13 cellular contexts compared by ENCODE assay signal in the genomic region with DNA sequence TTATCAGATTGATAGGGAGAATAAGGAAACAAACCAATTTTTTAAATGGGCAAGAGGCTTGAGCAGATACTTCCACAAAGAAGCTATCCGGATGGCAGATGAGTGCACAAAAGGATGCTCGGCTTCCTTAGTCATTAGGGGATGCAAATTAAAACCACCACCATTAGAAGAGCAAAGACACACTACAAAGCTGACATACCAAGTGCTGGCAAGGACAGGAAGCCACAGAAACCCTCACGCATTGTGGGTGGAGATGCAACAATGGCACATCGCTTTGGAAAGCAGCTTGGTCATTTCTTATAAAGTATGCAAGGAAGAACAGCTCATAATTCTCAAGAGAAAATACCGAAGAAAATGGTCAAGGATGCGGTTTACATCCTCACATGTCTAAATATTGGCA.
"Had no signal": no experiment of that assay in that cellular context is flagged by ENCODE, and none has a peak within 500 bp of the region (broad histone marks: within the 10 kb centered on the region; RNA-seq: fewer than 3 reads in every experiment).

No MANE protein-coding gene starts in this region.

- H3K4me1 Mint-ChIP-seq: endodermal cell had no signal

- H3K27me3 ChIP-seq: tibial nerve had no signal

- DNase-seq: activated CD4-positive, alpha-beta T cell treated with anti-CD3 and anti-CD28 coated beads for 1 hour; cerebellar nuclear complex; endodermal cell; erythroblast; kidney; left ventricle myocardium inferior; mesenchymal stem cell; nephron progenitor cell; stimulated activated CD4-positive, alpha-beta T cell treated with anti-CD3 and anti-CD28 coated beads, Interleukin-2, amount 100 ng/mL, for 48 hours had no signal

- H3K4me3 ChIP-seq: left ventricle myocardium inferior, tibial nerve had no signal

- H3K9me3 ChIP-seq: left ventricle myocardium inferior, tibial nerve had no signal

- H3K9me3 Mint-ChIP-seq: activated naive CD4-positive, alpha-beta T cell treated with anti-CD3 and anti-CD28 coated beads, Interleukin-2, amount 50 U/mL, for 24 hours; dendritic cell treated with granulocyte-macrophage colony-stimulating factor and Interleukin-4, amounts not matched to agents 40 ng/mL and 50 ng/mL, for 4 days; endodermal cell; nephron progenitor cell had no signal

- H3K36me3 ChIP-seq: left ventricle myocardium inferior, tibial nerve had no signal

- H3K36me3 Mint-ChIP-seq: activated naive CD4-positive, alpha-beta T cell treated with anti-CD3 and anti-CD28 coated beads, Interleukin-2, amount 50 U/mL, for 24 hours had no signal

- ATAC-seq: sciatic nerve had no signal

- H3K27ac ChIP-seq: left ventricle myocardium inferior, tibial nerve had no signal

- H3K27ac Mint-ChIP-seq: dendritic cell treated with granulocyte-macrophage colony-stimulating factor and Interleukin-4, amounts not matched to agents 40 ng/mL and 50 ng/mL, for 4 days; endodermal cell; nephron progenitor cell had no signal

- H3K4me3 Mint-ChIP-seq: activated naive CD4-positive, alpha-beta T cell treated with anti-CD3 and anti-CD28 coated beads, Interleukin-2, amount 50 U/mL, for 24 hours; dendritic cell treated with granulocyte-macrophage colony-stimulating factor and Interleukin-4, amounts not matched to agents 40 ng/mL and 50 ng/mL, for 4 days; endodermal cell; nephron progenitor cell had no signal

- H3K4me1 ChIP-seq: left ventricle myocardium inferior, tibial nerve had no signal

- H3K27me3 Mint-ChIP-seq: activated naive CD4-positive, alpha-beta T cell treated with anti-CD3 and anti-CD28 coated beads, Interleukin-2, amount 50 U/mL, for 24 hours had no signal
